ENCODE assay signal across 2 cellular contexts in the genomic region with DNA sequence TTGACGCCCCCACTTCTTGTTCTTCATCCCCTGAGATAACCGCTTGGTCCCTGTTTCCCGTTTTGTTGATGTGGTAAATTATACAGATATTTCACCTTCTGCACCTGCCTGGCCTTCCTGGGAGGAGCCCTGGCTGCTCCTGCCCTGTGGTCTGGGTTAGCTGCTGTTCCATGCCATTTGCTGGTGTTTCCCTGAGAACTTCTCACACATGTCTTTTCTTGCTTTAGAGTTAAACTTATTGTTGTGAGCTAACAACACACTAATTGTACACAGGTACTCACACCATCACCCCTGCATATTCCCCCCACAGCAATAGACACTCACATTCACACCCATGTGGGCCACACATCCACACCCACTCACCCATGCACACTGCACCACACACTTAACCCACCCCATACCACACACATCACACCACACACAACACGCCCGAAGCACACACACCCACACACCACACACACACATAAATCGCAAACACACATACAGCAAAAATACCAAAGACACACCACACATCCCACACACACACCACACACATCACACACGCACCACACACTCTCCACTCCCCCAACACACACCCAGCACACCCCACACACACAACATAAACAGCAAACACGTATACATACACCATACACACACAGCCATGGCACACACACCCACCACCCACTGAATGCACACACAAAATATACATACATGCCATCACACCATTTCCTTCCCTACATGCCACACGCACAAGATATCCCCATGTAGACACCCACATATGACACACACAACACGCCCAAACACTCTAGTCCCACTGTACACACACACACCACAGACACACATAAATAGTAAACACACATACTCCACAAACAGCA.
TF ChIP-seq lines count a peak whose summit lies in the region.

No MANE protein-coding gene starts in this region.

TF ChIP-seq in HEK293, 187 proteins besides CTCF, POLR2A, EP300 and RAD21:
- TF ChIP-seq ZNF394 (tag by site-specific recombination; IDR thresholded peaks at IDR 0.05; ENCODE audit: borderline replicate concordance) (no peak), ZFHX2 (tag by site-specific recombination; conservative IDR thresholded peaks at IDR 0.05) (peak; percentile 28; the same call in 1 of the 2 replicates), ZNF664 (tag by site-specific recombination; IDR thresholded peaks at IDR 0.05) (no peak), EGR2 (tag by site-specific recombination; IDR thresholded peaks at IDR 0.05; ENCODE audit: low read depth) (0 out of 2 replicates have a peak, but pooled peaks have one; percentile 34), ZNF221 (tag by site-specific recombination; IDR thresholded peaks at IDR 0.05; ENCODE audit: borderline replicate concordance) (no peak), GLI2 (tag by site-specific recombination; IDR thresholded peaks at IDR 0.05; ENCODE audit: borderline replicate concordance, low read depth) (no peak), ZBTB44 (tag by site-specific recombination; IDR thresholded peaks at IDR 0.05) (no peak), GLI4 (tag by site-specific recombination; IDR thresholded peaks at IDR 0.05) (no peak), ZIC2 (tag by site-specific recombination; IDR thresholded peaks at IDR 0.05) (no peak), SETDB1 (IDR thresholded peaks at IDR 0.05; ENCODE audit: insufficient read length, low read length) (no peak)
TF ChIP-seq in HEK293: peak in this region for 2.

TF ChIP-seq in GM12878, 131 proteins besides CTCF, POLR2A, EP300 and RAD21:
- TF ChIP-seq MEF2A (IDR thresholded peaks at IDR 0.05; ENCODE audit: insufficient read depth, low read depth, low read length) (no peak), ATF3 (IDR thresholded peaks at IDR 0.05; ENCODE audit: borderline replicate concordance, extremely low read depth, low read depth, low read length) (no peak), CREB1 (IDR thresholded peaks at IDR 0.05; ENCODE audit: low read depth) (no peak), TCF12 (IDR thresholded peaks at IDR 0.05; ENCODE audit: low read depth, low read length) (no peak), NR2F1 (conservative IDR thresholded peaks at IDR 0.05) (no peak)
